ENCODE assay signal across 8 cellular contexts in the genomic region with DNA sequence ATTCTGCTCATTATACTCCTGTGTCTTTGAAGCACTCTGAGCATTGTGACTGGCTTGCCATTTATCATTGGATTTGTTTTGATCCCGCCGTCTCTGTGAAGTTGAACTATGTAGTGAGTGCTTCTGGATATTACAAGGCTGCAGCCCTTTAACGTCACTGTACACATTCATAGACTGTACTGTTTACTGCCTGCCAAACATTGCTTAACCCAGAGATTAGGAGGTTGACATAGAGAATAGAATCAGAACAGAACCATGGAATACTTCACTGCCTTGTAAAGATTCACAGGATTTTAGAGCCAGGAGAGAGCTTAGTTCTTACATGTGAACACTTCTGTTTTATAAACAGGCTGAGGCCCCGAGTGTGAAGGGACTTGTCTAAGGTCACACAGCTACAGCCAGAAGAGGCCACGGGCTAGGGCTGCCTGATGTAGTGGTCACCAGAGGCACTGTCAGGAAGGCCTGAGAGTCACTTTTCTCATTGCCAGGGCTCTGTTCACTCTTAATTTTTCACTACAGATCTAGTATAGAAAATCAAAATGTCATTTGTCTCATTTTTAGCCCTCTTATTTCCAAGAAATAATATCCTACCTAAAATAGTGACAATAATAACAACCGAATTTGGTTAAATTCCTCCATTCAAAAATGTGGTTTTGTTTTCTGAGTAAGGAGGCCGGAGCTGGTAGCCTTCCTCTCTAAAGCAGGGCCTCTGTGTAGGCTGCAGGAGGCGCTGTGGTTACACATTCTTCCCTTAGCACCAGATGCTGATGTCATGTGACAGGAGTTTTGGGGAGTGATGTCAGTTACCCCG.
DNase-seq lines count a peak whose midpoint lies in the region; ATAC-seq lines count a peak whose summit lies in the region.

No MANE protein-coding gene starts in this region.

- ATAC-seq in HG02884 (IDR thresholded peaks at IDR 0.05; ENCODE audit: unreplicated experiment) (peak; percentile 52), sciatic nerve (peak; percentile 81), GM21528 (IDR thresholded peaks at IDR 0.05; ENCODE audit: low FRiP score, unreplicated experiment) (no peak)

- intact Hi-C loops in sciatic nerve (cut with DNase I) = no loop called here

- DNase-seq in DMS153 treated with DMSO at 0.1 percent for 48 hours (lab: John Stamatoyannopoulos, UW; ENCODE audit: unreplicated experiment) (peak; percentile 9), DMS153 (lab: John Stamatoyannopoulos, UW) (no peak), RPMI7951 (ENCODE audit: low read depth) (peak; percentile 28), amygdala (lab: John Stamatoyannopoulos, UW) (peak in 36 of 56 donors; percentile 7 to 74 (median 44)), hepatic stellate cell (ENCODE audit: low spot score) (peak; percentile 56), sciatic nerve (ENCODE audit: low spot score) (peak; percentile 72)
